28 cellular contexts compared by ENCODE assay signal in the genomic region with DNA sequence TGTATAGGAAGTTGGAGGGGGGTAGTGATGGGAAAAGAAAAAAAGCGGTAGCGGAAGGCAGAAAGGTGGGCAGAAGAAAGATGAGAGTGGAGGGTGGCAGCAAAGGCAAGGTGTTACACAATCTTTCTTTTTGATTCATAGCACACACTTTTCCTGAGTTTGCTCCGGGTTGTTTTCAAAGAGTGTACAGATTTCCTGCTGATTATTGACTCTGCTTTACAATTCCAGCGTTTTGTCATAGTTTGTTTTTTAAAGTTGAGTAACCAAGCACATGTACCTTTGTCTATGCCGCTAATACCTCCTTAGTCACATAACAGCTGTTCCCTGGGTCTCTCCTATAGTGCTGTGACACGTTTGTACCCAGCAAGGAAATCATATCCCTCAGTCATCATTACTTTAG. TPM values are rescaled to one million over a fixed set of nuclear protein-coding genes. Genes with fewer than 3 reads are reported as not detected.
A peak's percentile ranks its signal among the peaks of the same experiment; 100 is the strongest.
DNase-seq lines count a peak whose midpoint lies in the region; ATAC-seq and TF ChIP-seq lines count a peak whose summit lies in the region.
"Had no signal": no experiment of that assay in that cellular context is flagged by ENCODE, and none has a peak within 500 bp of the region (broad histone marks: within the 10 kb centered on the region; RNA-seq: fewer than 3 reads in every experiment).

No MANE protein-coding gene starts in this region.

- no peaks in the 10 kb centered on the region for H4K20me1 ChIP-seq in GM23248 (ENCODE audit: insufficient read depth)
- H4K20me1 ChIP-seq: BLaER1 treated with 17β-estradiol and CSF1 and Interleukin-3, amounts not matched to agents 10 nM and 100 nM had no signal

- no peaks in the 10 kb centered on the region for H3K36me3 Mint-ChIP-seq in WTC11
- H3K36me3 Mint-ChIP-seq: stimulated activated memory B cell treated with anti-CD40 and anti-IgM and Interleukin-4, amounts not matched to agents 10 μg/mL and 1 μg/mL and 100 μg/mL, for 72 hours had no signal

- H3K9ac ChIP-seq in GM23248, result no peak overlapping the region
- H3K9ac ChIP-seq: BLaER1 treated with 17β-estradiol and CSF1 and Interleukin-3, amounts not matched to agents 10 nM and 100 nM had no signal

- H3K27ac ChIP-seq in GM23248, result no peak overlapping the region
- H3K27ac ChIP-seq: 22Rv1; BLaER1 treated with 17β-estradiol and CSF1 and Interleukin-3, amounts not matched to agents 10 nM and 100 nM; gastroesophageal sphincter; RWPE1; suprapubic skin had no signal

- POLR2A ChIA-PET in WTC11 (lab: Charles Lee), result no interaction called here

- peak overlapping the region; percentile 71; the same call in 1 of the 2 replicates for H2AFZ ChIP-seq in GM23248

- in situ Hi-C loops in GM23248 (cut with MboI), result no loop called here

- H3K4me3 Mint-ChIP-seq in WTC11, result no peak overlapping the region
- H3K4me3 Mint-ChIP-seq: nephron progenitor cell; stimulated activated memory B cell treated with anti-CD40 and anti-IgM and Interleukin-4, amounts not matched to agents 10 μg/mL and 1 μg/mL and 100 μg/mL, for 72 hours had no signal

- 40 to 42% methylated on average over 6 of the region's 6 CpGs for WGBS in GM23248 (ENCODE audit: low coverage in 1 of 2, low lambda C conversion rate in 2 of 2, missing lambda C conversion rate in 2 of 2), 2 experiments

- H3K36me3 ChIP-seq in GM23248 (ENCODE audit: low read depth), result no peaks in the 10 kb centered on the region
- H3K36me3 ChIP-seq: BLaER1 treated with 17β-estradiol and CSF1 and Interleukin-3, amounts not matched to agents 10 nM and 100 nM; gastroesophageal sphincter; suprapubic skin had no signal

- H3K4me1 ChIP-seq in GM23248 (ENCODE audit: insufficient read depth), result peaks cover 6% of the 10 kb centered on the region; the same call in 1 of the 2 replicates
- H3K4me1 ChIP-seq: Caco-2, gastroesophageal sphincter had no signal

- DNase-seq in DMS53 (lab: John Stamatoyannopoulos, UW) (peak; percentile 11), DMS53 treated with DMSO at 0.1 percent for 48 hours (lab: John Stamatoyannopoulos, UW; ENCODE audit: unreplicated experiment) (no peak), GM23248 (no peak), WTC11 (ENCODE audit: low spot score) (no peak), left lobe of liver (ENCODE audit: low spot score) (no peak), NCI-H187 treated with DMSO at 0.1 percent for 48 hours (lab: John Stamatoyannopoulos, UW) (no peak), T-helper 2 cell (no peak)
- DNase-seq: activated CD4-positive, alpha-beta T cell treated with anti-CD3 and anti-CD28 coated beads, Interleukin-2, amount 50 U/mL, for 48 hours; activated gamma-delta T cell; amygdala; Caco-2; DMS79; kidney glomerular epithelial cell; mucosa of descending colon; NCI-H1092 treated with DMSO at 0.1 percent for 48 hours; NCI-H1694 treated with DMSO at 0.1 percent for 48 hours; NCI-H2171; nephron progenitor cell; T-helper 1 cell had no signal

- H3K27me3 Mint-ChIP-seq in WTC11 (ENCODE audit: low read depth), result no peaks in the 10 kb centered on the region

- H3K27ac Mint-ChIP-seq in WTC11, result no peak overlapping the region
- H3K27ac Mint-ChIP-seq: nephron progenitor cell; stimulated activated memory B cell treated with anti-CD40 and anti-IgM and Interleukin-4, amounts not matched to agents 10 μg/mL and 1 μg/mL and 100 μg/mL, for 72 hours had no signal

- TF ChIP-seq CTCF in WTC11 (IDR thresholded peaks at IDR 0.05), result no peak

- no peaks in the 10 kb centered on the region for H3K9me2 ChIP-seq in GM23248 (ENCODE audit: insufficient read depth)

- no peak overlapping the region for H3K4me2 ChIP-seq in GM23248 (ENCODE audit: unreplicated experiment)
- H3K4me2 ChIP-seq: BLaER1 treated with 17β-estradiol and CSF1 and Interleukin-3, amounts not matched to agents 10 nM and 100 nM had no signal

- no peaks in the 10 kb centered on the region; the same call in 1 of the 2 replicates for H3K27me3 ChIP-seq in GM23248 (replicated peaks; ENCODE audit: insufficient read depth)
- H3K27me3 ChIP-seq: BLaER1 treated with 17β-estradiol and CSF1 and Interleukin-3, amounts not matched to agents 10 nM and 100 nM; gastroesophageal sphincter; suprapubic skin had no signal

- ATAC-seq in WTC11 (no peak), left lobe of liver (peak; percentile 85), GM19328 (IDR thresholded peaks at IDR 0.05; ENCODE audit: unreplicated experiment) (no peak)
- ATAC-seq: gastroesophageal sphincter; K562; mucosa of descending colon; stimulated activated memory B cell treated with anti-CD40 and anti-IgM and Interleukin-4, amounts not matched to agents 10 μg/mL and 1 μg/mL and 100 μg/mL, for 72 hours had no signal

- no peaks in the 10 kb centered on the region for H3K9me3 Mint-ChIP-seq in WTC11
- H3K9me3 Mint-ChIP-seq: nephron progenitor cell; stimulated activated memory B cell treated with anti-CD40 and anti-IgM and Interleukin-4, amounts not matched to agents 10 μg/mL and 1 μg/mL and 100 μg/mL, for 72 hours had no signal

- H3F3A ChIP-seq in GM23248 (ENCODE audit: insufficient read depth), result no peaks in the 10 kb centered on the region

- no peaks in the 10 kb centered on the region for H3K9me3 ChIP-seq in GM23248 (ENCODE audit: low read depth)
- H3K9me3 ChIP-seq: BLaER1 treated with 17β-estradiol and CSF1 and Interleukin-3, amounts not matched to agents 10 nM and 100 nM; Caco-2; gastroesophageal sphincter; mucosa of descending colon; suprapubic skin had no signal

- CTCF ChIA-PET in WTC11 (lab: Charles Lee), result interaction anchor here (1.4 kb wide), 1 partner anchor 11 kb away, joined by 9 read pairs; no protein-coding TSS in a partner anchor

- H3K4me3 ChIP-seq in GM23248, result no peak overlapping the region
- H3K4me3 ChIP-seq: BLaER1 treated with 17β-estradiol and CSF1 and Interleukin-3, amounts not matched to agents 10 nM and 100 nM; gastroesophageal sphincter; K562; lung; mucosa of descending colon; suprapubic skin had no signal

- no peaks in the 10 kb centered on the region for H3K79me2 ChIP-seq in GM23248 (ENCODE audit: insufficient read depth)

- H3K4me1 Mint-ChIP-seq in WTC11, result peaks cover 3% of the 10 kb centered on the region; the same call in 1 of the 2 replicates
- H3K4me1 Mint-ChIP-seq: stimulated activated memory B cell treated with anti-CD40 and anti-IgM and Interleukin-4, amounts not matched to agents 10 μg/mL and 1 μg/mL and 100 μg/mL, for 72 hours had no signal

TF ChIP-seq in WTC11, 78 proteins besides CTCF, POLR2A, EP300 and RAD21:
- TF ChIP-seq TEAD1 (CRISPR knock-in tag; IDR thresholded peaks at IDR 0.05), result no peak
- no peak for TF ChIP-seq TP53 (CRISPR knock-in tag; IDR thresholded peaks at IDR 0.05)
- TF ChIP-seq E2F4 (CRISPR knock-in tag; IDR thresholded peaks at IDR 0.05; ENCODE audit: borderline replicate concordance, low read depth), result no peak
- peak; percentile 62; the same call in 1 of the 2 replicates for TF ChIP-seq GABPB1 (CRISPR knock-in tag; IDR thresholded peaks at IDR 0.05)
TF ChIP-seq in WTC11: peak in this region for 1.

RNA-seq across cellular contexts. Expression of gene AGA, which starts 50.3 kb away (rescaled TPM):
- total RNA-seq in GM23248 (2014; rRNA removed; shearing (Covaris generic)), result 60.2 and 68.7 TPM in 2 replicates
- 45.9 and 50.7 TPM in 2 replicates for polyA plus RNA-seq in GM23248 (2016; fragmentation: Nextera tagmentation; extraction: Ambion mirVana)
- total RNA-seq in WTC11 (2021), result 6.5 to 9.3 TPM (median 6.8 TPM) in 3 replicates
- 13.7 TPM for total RNA-seq in left lobe of liver
